ENCODE assay signal across 1 cellular context in genomic region chr12:53980448-53981388, GRCh38.
A peak's percentile ranks its signal among the peaks of the same experiment; 100 is the strongest.
TF ChIP-seq lines count a peak whose summit lies in the region.

No MANE protein-coding gene starts in this region.

TF ChIP-seq in H1, 55 proteins besides CTCF, POLR2A, EP300 and RAD21:
- no peak for TF ChIP-seq NRF1 (IDR thresholded peaks at IDR 0.05; ENCODE audit: low read depth, low read length)
- peak; percentile 45 for TF ChIP-seq SUZ12 (IDR thresholded peaks at IDR 0.05; ENCODE audit: low read length)
- no peak for TF ChIP-seq RXRA (IDR thresholded peaks at IDR 0.05; ENCODE audit: insufficient read depth, low read depth, low read length)
- peak; percentile 75 for TF ChIP-seq RNF2 (IDR thresholded peaks at IDR 0.05; ENCODE audit: borderline replicate concordance, low read depth, low read length, missing control alignments, poor library complexity, severe bottlenecking)
- TF ChIP-seq MAX (IDR thresholded peaks at IDR 0.05), result no peak
- TF ChIP-seq BACH1 (IDR thresholded peaks at IDR 0.05; ENCODE audit: low read length), result no peak
- TF ChIP-seq JUND (IDR thresholded peaks at IDR 0.05; ENCODE audit: low read length), result no peak
- no peak for TF ChIP-seq ASH2L (IDR thresholded peaks at IDR 0.05; ENCODE audit: low read length)
- TF ChIP-seq HDAC2 (IDR thresholded peaks at IDR 0.05; ENCODE audit: borderline replicate concordance in 1 of 2, low read depth in 2 of 2, low read length in 2 of 2), result no peak
- no peak for TF ChIP-seq TAF1 (IDR thresholded peaks at IDR 0.05; ENCODE audit: low read depth, low read length)
- TF ChIP-seq CHD7 (IDR thresholded peaks at IDR 0.05; ENCODE audit: insufficient replicate concordance, low read length), result no peak
- peak; percentile 50 for TF ChIP-seq EZH2 (IDR thresholded peaks at IDR 0.05; ENCODE audit: low read depth, low read length, severe bottlenecking)
- no peak for TF ChIP-seq CREB1 (IDR thresholded peaks at IDR 0.05)
- TF ChIP-seq SP1 (IDR thresholded peaks at IDR 0.05; ENCODE audit: low read depth, low read length), result no peak
- TF ChIP-seq CHD2 (IDR thresholded peaks at IDR 0.05; ENCODE audit: low read length), result no peak
- TF ChIP-seq SIRT6 (IDR thresholded peaks at IDR 0.05; ENCODE audit: low read length), result no peak
- no peak for TF ChIP-seq SAP30 (IDR thresholded peaks at IDR 0.05; ENCODE audit: insufficient read depth, insufficient replicate concordance, low read length)
- TF ChIP-seq HDAC6 (IDR thresholded peaks at IDR 0.05; ENCODE audit: low read depth, low read length), result no peak
- TF ChIP-seq GABPA (IDR thresholded peaks at IDR 0.05; ENCODE audit: borderline replicate concordance, insufficient read depth, low read length), result no peak
- TF ChIP-seq NANOG (IDR thresholded peaks at IDR 0.05; ENCODE audit: insufficient read depth, low read depth, low read length, poor library complexity, severe bottlenecking), result no peak
- TF ChIP-seq MAFK (IDR thresholded peaks at IDR 0.05; ENCODE audit: low read depth, low read length), result no peak
